In genomic region chr21:42997053-42997452, GRCh38 we compare ENCODE assay signal across 12 cellular contexts. TPM values are rescaled to one million over a fixed set of nuclear protein-coding genes. Genes with fewer than 3 reads are reported as not detected.
DNase-seq lines count a peak whose midpoint lies in the region; ATAC-seq, FAIRE-seq and TF ChIP-seq lines count a peak whose summit lies in the region.
"Had no signal": no experiment of that assay in that cellular context is flagged by ENCODE, and none has a peak within 500 bp of the region (broad histone marks: within the 10 kb centered on the region; RNA-seq: fewer than 3 reads in every experiment).

No MANE protein-coding gene starts in this region.

- H3K4me1 ChIP-seq in astrocyte (ENCODE audit: insufficient read depth, low read length) (peaks cover 18% of the 10 kb centered on the region), hepatocyte (ENCODE audit: insufficient read depth) (peaks cover 8% of the 10 kb centered on the region), testis (peaks cover 9% of the 10 kb centered on the region)
- H3K4me1 ChIP-seq: neural progenitor cell had no signal

- no peak for TF ChIP-seq CTCF in astrocyte (IDR thresholded peaks at IDR 0.05; ENCODE audit: insufficient read depth, low read depth, low read length)
- no peak for TF ChIP-seq CTCF in hepatocyte (IDR thresholded peaks at IDR 0.05; ENCODE audit: poor library complexity)
- TF ChIP-seq CTCF in testis (IDR thresholded peaks at IDR 0.05): no peak

- H3K36me3 Mint-ChIP-seq in activated CD4-positive, alpha-beta memory T cell treated with anti-CD3 and anti-CD28 coated beads for 36 hours: peaks cover 21% of the 10 kb centered on the region
- peaks cover 36% of the 10 kb centered on the region for H3K36me3 Mint-ChIP-seq in activated CD4-positive, alpha-beta memory T cell treated with anti-CD3 and anti-CD28 coated beads, Interleukin-2, amount 10 ng/mL, durations not matched to agents 7 days and 5 days (ENCODE audit: low read depth)
- peaks cover 21% of the 10 kb centered on the region for H3K36me3 Mint-ChIP-seq in astrocyte (ENCODE audit: low read depth, unreplicated experiment)

- H3K4me2 ChIP-seq in astrocyte (ENCODE audit: low read length) (peak overlapping the region; percentile 54), hepatocyte (no peak overlapping the region)
- H3K4me2 ChIP-seq: BLaER1, neural progenitor cell had no signal

- H3K27ac ChIP-seq in astrocyte (ENCODE audit: low read depth, low read length) (peak overlapping the region; percentile 67), hepatocyte (peak overlapping the region; percentile 44), testis (peak overlapping the region in 1 of 2 donors; percentile 36)
- H3K27ac ChIP-seq: BLaER1, epithelial cell of prostate, neural progenitor cell had no signal

- DNase-seq in activated CD4-positive, alpha-beta memory T cell treated with anti-CD3 and anti-CD28 coated beads for 36 hours: peak; percentile 33
- no peak for DNase-seq in activated CD4-positive, alpha-beta memory T cell treated with anti-CD3 and anti-CD28 coated beads, Interleukin-2, amount 10 ng/mL, durations not matched to agents 7 days and 5 days
- DNase-seq in astrocyte (ENCODE audit: low read depth) (peak; percentile 97), hepatocyte (ENCODE audit: low spot score) (peak; percentile 60), testis (peak; percentile 72), GM12892 (ENCODE audit: insufficient read length) (no peak), midbrain (lab: John Stamatoyannopoulos, UW) (no peak)

- TF ChIP-seq POLR2A in testis (IDR thresholded peaks at IDR 0.05) (no peak), GM12892 (IDR thresholded peaks at IDR 0.05; ENCODE audit: low read depth, low read length) (no peak)

- CTCF ChIA-PET in activated CD4-positive, alpha-beta memory T cell treated with anti-CD3 and anti-CD28 coated beads for 36 hours (lab: Charles Lee): no interaction called here
- CTCF ChIA-PET in activated CD4-positive, alpha-beta memory T cell treated with anti-CD3 and anti-CD28 coated beads, Interleukin-2, amount 10 ng/mL, durations not matched to agents 7 days and 5 days (lab: Charles Lee): no interaction called here

- H3K9me3 ChIP-seq in astrocyte (ENCODE audit: insufficient read depth, low read depth, low read length) (no peaks in the 10 kb centered on the region), hepatocyte (ENCODE audit: low read depth) (no peaks in the 10 kb centered on the region), testis (no peaks in the 10 kb centered on the region)

- H3K9me2 ChIP-seq in hepatocyte (replicated peaks; ENCODE audit: insufficient read depth): no peaks in the 10 kb centered on the region

- H3K27me3 ChIP-seq in astrocyte (ENCODE audit: insufficient read depth, low read length): no peaks in the 10 kb centered on the region
- H3K27me3 ChIP-seq in hepatocyte: no peaks in the 10 kb centered on the region
- H3K27me3 ChIP-seq in testis: no peaks in the 10 kb centered on the region
- H3K27me3 ChIP-seq: BLaER1, neural progenitor cell had no signal

- H3K4me3 ChIP-seq in astrocyte (ENCODE audit: insufficient read depth, low read depth, low read length) (no peak overlapping the region), hepatocyte (no peak overlapping the region), testis (no peak overlapping the region)
- H3K4me3 ChIP-seq: BLaER1, neural progenitor cell had no signal

- no peaks in the 10 kb centered on the region for H3K4me1 Mint-ChIP-seq in activated CD4-positive, alpha-beta memory T cell treated with anti-CD3 and anti-CD28 coated beads for 36 hours (ENCODE audit: low read depth)
- peaks cover 8% of the 10 kb centered on the region for H3K4me1 Mint-ChIP-seq in activated CD4-positive, alpha-beta memory T cell treated with anti-CD3 and anti-CD28 coated beads, Interleukin-2, amount 10 ng/mL, durations not matched to agents 7 days and 5 days
- peaks cover 21% of the 10 kb centered on the region for H3K4me1 Mint-ChIP-seq in astrocyte (ENCODE audit: low read depth, unreplicated experiment)

- H3K9ac ChIP-seq in astrocyte (ENCODE audit: low read length): peak overlapping the region; percentile 15
- H3K9ac ChIP-seq: BLaER1, neural progenitor cell had no signal

- no peak overlapping the region for H3K4me3 Mint-ChIP-seq in activated CD4-positive, alpha-beta memory T cell treated with anti-CD3 and anti-CD28 coated beads for 36 hours
- H3K4me3 Mint-ChIP-seq in activated CD4-positive, alpha-beta memory T cell treated with anti-CD3 and anti-CD28 coated beads, Interleukin-2, amount 10 ng/mL, durations not matched to agents 7 days and 5 days: no peak overlapping the region
- H3K4me3 Mint-ChIP-seq in astrocyte (ENCODE audit: unreplicated experiment): no peak overlapping the region

- POLR2A ChIA-PET in activated CD4-positive, alpha-beta memory T cell treated with anti-CD3 and anti-CD28 coated beads for 36 hours (lab: Charles Lee): no interaction called here
- POLR2A ChIA-PET in activated CD4-positive, alpha-beta memory T cell treated with anti-CD3 and anti-CD28 coated beads, Interleukin-2, amount 10 ng/mL, durations not matched to agents 7 days and 5 days (lab: Charles Lee): no interaction called here

- intact Hi-C loops in activated CD4-positive, alpha-beta memory T cell treated with anti-CD3 and anti-CD28 coated beads for 36 hours (cut with micrococcal nuclease): no loop called here
- intact Hi-C loops in testis (cut with DNase I; ENCODE audit: low total_unique reads): no loop called here

- peak overlapping the region; percentile 0 for H2AFZ ChIP-seq in astrocyte (ENCODE audit: low read depth, low read length)
- H2AFZ ChIP-seq in hepatocyte: no peak overlapping the region
- H2AFZ ChIP-seq: neural progenitor cell had no signal

- no peak overlapping the region for H3K27ac Mint-ChIP-seq in activated CD4-positive, alpha-beta memory T cell treated with anti-CD3 and anti-CD28 coated beads for 36 hours
- no peak overlapping the region for H3K27ac Mint-ChIP-seq in activated CD4-positive, alpha-beta memory T cell treated with anti-CD3 and anti-CD28 coated beads, Interleukin-2, amount 10 ng/mL, durations not matched to agents 7 days and 5 days
- peak overlapping the region; percentile 80 for H3K27ac Mint-ChIP-seq in astrocyte (ENCODE audit: unreplicated experiment)

- no peaks in the 10 kb centered on the region for H3K27me3 Mint-ChIP-seq in activated CD4-positive, alpha-beta memory T cell treated with anti-CD3 and anti-CD28 coated beads for 36 hours
- no peaks in the 10 kb centered on the region for H3K27me3 Mint-ChIP-seq in activated CD4-positive, alpha-beta memory T cell treated with anti-CD3 and anti-CD28 coated beads, Interleukin-2, amount 10 ng/mL, durations not matched to agents 7 days and 5 days
- no peaks in the 10 kb centered on the region for H3K27me3 Mint-ChIP-seq in astrocyte (ENCODE audit: low read depth, unreplicated experiment)

- H4K20me1 ChIP-seq in astrocyte (ENCODE audit: insufficient read depth, low read length): no peaks in the 10 kb centered on the region
- H4K20me1 ChIP-seq in hepatocyte (ENCODE audit: insufficient read depth, poor library complexity, severe bottlenecking): no peaks in the 10 kb centered on the region

- no peak for ATAC-seq in GM21515 (IDR thresholded peaks at IDR 0.05; ENCODE audit: unreplicated experiment)
- ATAC-seq: Panc1 had no signal

- H3K36me3 ChIP-seq in astrocyte (ENCODE audit: insufficient read depth, low read length) (no peaks in the 10 kb centered on the region), hepatocyte (replicated peaks; ENCODE audit: insufficient read depth, low read depth) (no peaks in the 10 kb centered on the region), testis (ENCODE audit: low read depth, missing control alignments) (no peaks in the 10 kb centered on the region)
- H3K36me3 ChIP-seq: neural progenitor cell had no signal

- H3K79me2 ChIP-seq in astrocyte (ENCODE audit: insufficient read depth, low read length) (peaks cover 14% of the 10 kb centered on the region), hepatocyte (peaks cover 17% of the 10 kb centered on the region)

- peaks cover 18% of the 10 kb centered on the region for H3K9me3 Mint-ChIP-seq in activated CD4-positive, alpha-beta memory T cell treated with anti-CD3 and anti-CD28 coated beads for 36 hours
- H3K9me3 Mint-ChIP-seq in activated CD4-positive, alpha-beta memory T cell treated with anti-CD3 and anti-CD28 coated beads, Interleukin-2, amount 10 ng/mL, durations not matched to agents 7 days and 5 days: peaks cover 24% of the 10 kb centered on the region
- peaks cover 29% of the 10 kb centered on the region for H3K9me3 Mint-ChIP-seq in astrocyte (ENCODE audit: unreplicated experiment)

- FAIRE-seq in astrocyte (lab: Jason Lieb, UNC) (peak; percentile 78), GM12892 (lab: Jason Lieb, UNC) (no peak)

- 74% methylated on average over 8 of the region's 8 CpGs for WGBS in hepatocyte (ENCODE audit: low lambda C conversion rate, missing lambda C conversion rate)
- 68 to 78% methylated on average over 8 of the region's 8 CpGs for WGBS in testis, 2 donors

RNA-seq across cellular contexts. Expression of gene PKNOX1, which starts 22.7 kb away (rescaled TPM):
- 10 to 100 TPM; 16.9 to 18.0 TPM for total RNA-seq in activated CD4-positive, alpha-beta memory T cell treated with anti-CD3 and anti-CD28 coated beads for 36 hours
- 10 to 100 TPM; 27.2 to 33.7 TPM for total RNA-seq in activated CD4-positive, alpha-beta memory T cell treated with anti-CD3 and anti-CD28 coated beads, Interleukin-2, amount 10 ng/mL, durations not matched to agents 7 days and 5 days
- 9.8 and 11.2 TPM in 2 replicates for total RNA-seq in astrocyte
- 13.4 and 13.6 TPM in 2 replicates for total RNA-seq in hepatocyte
- polyA plus RNA-seq in hepatocyte: 11.0 and 21.6 TPM in 2 replicates
- 10 to 100 TPM; 22.1 to 38.8 TPM for total RNA-seq in testis
- 82.5 TPM for polyA plus RNA-seq in testis (ENCODE audit: insufficient read depth, low read depth, low replicate concordance)
- polyA plus RNA-seq in GM12892 (2012; ENCODE audit: missing spikeins): 9.8 TPM

Comparison
In these comparisons a context has a peak if more than half of its experiments do, and no peak if none do; other contexts are left out.
1. DNase-seq: peak in activated CD4-positive, alpha-beta memory T cell treated with anti-CD3 and anti-CD28 coated beads for 36 hours (single experiment), astrocyte (single experiment), hepatocyte (single experiment) and testis (single experiment); none in activated CD4-positive, alpha-beta memory T cell treated with anti-CD3 and anti-CD28 coated beads, Interleukin-2, amount 10 ng/mL, durations not matched to agents 7 days and 5 days (single experiment), GM12892 (single experiment) and midbrain (single experiment).